In the genomic region with DNA sequence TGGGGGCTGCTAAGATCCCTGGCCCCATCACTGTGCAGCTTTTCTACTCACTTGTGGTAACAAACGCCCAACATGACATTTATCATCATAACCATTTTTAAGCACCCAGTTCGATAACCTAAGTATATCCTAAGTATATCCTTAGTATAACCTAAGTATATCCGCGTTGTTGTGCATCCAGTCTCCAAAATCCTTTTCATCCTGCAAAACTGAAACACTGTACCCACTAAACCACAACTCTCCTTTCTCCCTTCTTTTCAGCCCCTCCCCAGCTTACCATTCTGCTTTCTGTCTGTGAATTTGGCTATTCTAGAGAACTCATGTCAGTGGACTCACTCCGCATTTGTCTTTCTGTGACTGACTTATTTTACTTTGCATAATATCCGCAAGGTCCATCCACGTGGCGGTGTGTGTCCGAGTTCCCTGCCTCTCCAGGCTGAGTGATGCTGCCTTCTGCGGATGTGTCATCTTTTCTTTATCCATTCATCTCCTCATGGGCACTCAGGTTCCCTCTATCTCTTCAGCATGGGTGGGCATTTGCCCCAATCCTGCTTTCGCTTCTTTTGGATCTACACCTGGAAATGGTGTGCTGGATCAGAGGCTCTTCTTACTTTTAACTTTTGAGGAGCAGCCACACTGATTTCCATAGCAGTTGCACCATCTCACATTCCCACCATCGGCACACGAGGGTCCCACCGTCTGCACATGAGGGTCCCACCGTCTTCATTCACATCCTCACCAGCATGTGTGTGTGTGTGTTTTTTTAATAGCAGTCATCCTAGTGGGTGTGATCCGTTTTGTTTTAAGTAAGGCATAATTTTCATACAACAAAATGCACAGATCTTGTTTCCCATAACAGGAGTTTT, we compare ENCODE assay signal across 15 cellular contexts.
DNase-seq lines count a peak whose midpoint lies in the region; ATAC-seq and TF ChIP-seq lines count a peak whose summit lies in the region.
"Had no signal": no experiment of that assay in that cellular context is flagged by ENCODE, and none has a peak within 500 bp of the region (broad histone marks: within the 10 kb centered on the region; RNA-seq: fewer than 3 reads in every experiment).

No MANE protein-coding gene starts in this region.

- peaks cover 54% of the 10 kb centered on the region for H3K4me1 Mint-ChIP-seq in activated naive CD8-positive, alpha-beta T cell (ENCODE audit: low read depth)
- H3K4me1 Mint-ChIP-seq in activated naive CD8-positive, alpha-beta T cell treated with anti-CD3 and anti-CD28 coated beads, Interleukin-2, amount 50 U/mL, for 24 hours, result peaks cover 50% of the 10 kb centered on the region

- H3K36me3 Mint-ChIP-seq in activated naive CD8-positive, alpha-beta T cell, result no peaks in the 10 kb centered on the region
- no peaks in the 10 kb centered on the region for H3K36me3 Mint-ChIP-seq in activated naive CD8-positive, alpha-beta T cell treated with anti-CD3 and anti-CD28 coated beads, Interleukin-2, amount 50 U/mL, for 24 hours (ENCODE audit: low read depth)

- H3K27me3 ChIP-seq in RWPE2 (ENCODE audit: insufficient read depth, poor library complexity, severe bottlenecking) (no peaks in the 10 kb centered on the region), right lobe of liver (no peaks in the 10 kb centered on the region), vagina (no peaks in the 10 kb centered on the region)
- H3K27me3 ChIP-seq: brain microvascular endothelial cell had no signal

- H3K4me3 ChIP-seq in RWPE2 (ENCODE audit: severe bottlenecking) (no peak overlapping the region), right lobe of liver (peak overlapping the region in 1 of 3 donors; percentile 12), vagina (no peak overlapping the region)
- H3K4me3 ChIP-seq: left lung had no signal

- intact Hi-C loops in right lobe of liver (cut with DNase I) (no loop called here), vagina (cut with DNase I) (loop anchor here (10.0 kb wide), 1 partner anchor 102 kb away; no protein-coding TSS in a partner anchor)

- no peak for ATAC-seq in activated naive CD8-positive, alpha-beta T cell treated with anti-CD3 and anti-CD28 coated beads, Interleukin-2, amount 50 U/mL, for 24 hours
- no peak for ATAC-seq in RWPE2 (ENCODE audit: low read depth)
- ATAC-seq in right lobe of liver, result no peak
- ATAC-seq: SK-N-SH treated with all-trans-retinoic acid at 6 μM for 48 hours had no signal

- H3K36me3 ChIP-seq in RWPE2 (ENCODE audit: low read depth) (no peaks in the 10 kb centered on the region), right lobe of liver (no peaks in the 10 kb centered on the region), vagina (no peaks in the 10 kb centered on the region)
- H3K36me3 ChIP-seq: brain microvascular endothelial cell, left lung had no signal

- H3K4me1 ChIP-seq in RWPE2 (ENCODE audit: insufficient read depth, poor library complexity, severe bottlenecking) (peaks cover 19% of the 10 kb centered on the region), right lobe of liver (peaks cover 0 to 49% (median 24%) of the 10 kb centered on the region in 4 donors), vagina (peaks cover 8% of the 10 kb centered on the region)

- peak overlapping the region; percentile 42 for H3K4me3 Mint-ChIP-seq in activated naive CD8-positive, alpha-beta T cell
- H3K4me3 Mint-ChIP-seq in activated naive CD8-positive, alpha-beta T cell treated with anti-CD3 and anti-CD28 coated beads, Interleukin-2, amount 50 U/mL, for 24 hours, result no peak overlapping the region
- H3K4me3 Mint-ChIP-seq: IgD-negative memory B cell had no signal

- TF ChIP-seq CTCF in RWPE2 (IDR thresholded peaks at IDR 0.05; ENCODE audit: poor library complexity, severe bottlenecking), result no peak
- TF ChIP-seq CTCF in right lobe of liver (IDR thresholded peaks at IDR 0.05), result no peak
- TF ChIP-seq CTCF in vagina (IDR thresholded peaks at IDR 0.05), result no peak

- peak overlapping the region; percentile 1 for H3K27ac ChIP-seq in RWPE2 (ENCODE audit: poor library complexity, severe bottlenecking)
- H3K27ac ChIP-seq in right lobe of liver, result peak overlapping the region; percentile 94 to 99 (median 99)
- H3K27ac ChIP-seq in vagina, result peak overlapping the region; percentile 18
- H3K27ac ChIP-seq: brain microvascular endothelial cell, left lung had no signal

- H3K27me3 Mint-ChIP-seq in activated naive CD8-positive, alpha-beta T cell, result no peaks in the 10 kb centered on the region
- no peaks in the 10 kb centered on the region for H3K27me3 Mint-ChIP-seq in activated naive CD8-positive, alpha-beta T cell treated with anti-CD3 and anti-CD28 coated beads, Interleukin-2, amount 50 U/mL, for 24 hours

- no peaks in the 10 kb centered on the region for H3K9me3 Mint-ChIP-seq in activated naive CD8-positive, alpha-beta T cell (ENCODE audit: low read depth)
- no peaks in the 10 kb centered on the region for H3K9me3 Mint-ChIP-seq in activated naive CD8-positive, alpha-beta T cell treated with anti-CD3 and anti-CD28 coated beads, Interleukin-2, amount 50 U/mL, for 24 hours
- H3K9me3 Mint-ChIP-seq: IgD-negative memory B cell had no signal

- H3K9me3 ChIP-seq in RWPE2 (ENCODE audit: severe bottlenecking) (no peaks in the 10 kb centered on the region), right lobe of liver (no peaks in the 10 kb centered on the region), vagina (no peaks in the 10 kb centered on the region)
- H3K9me3 ChIP-seq: left lung had no signal

- TF ChIP-seq POLR2A in right lobe of liver (IDR thresholded peaks at IDR 0.05) (no peak), vagina (IDR thresholded peaks at IDR 0.05) (no peak)

- no peak overlapping the region for H3K27ac Mint-ChIP-seq in activated naive CD8-positive, alpha-beta T cell
- no peak overlapping the region for H3K27ac Mint-ChIP-seq in activated naive CD8-positive, alpha-beta T cell treated with anti-CD3 and anti-CD28 coated beads, Interleukin-2, amount 50 U/mL, for 24 hours
- H3K27ac Mint-ChIP-seq: IgD-negative memory B cell had no signal

- 78% methylated on average over 14 of the region's 16 CpGs for WGBS in right lobe of liver (ENCODE audit: insufficient coverage, low coverage, low lambda C conversion rate, missing lambda C conversion rate)

- no peak for DNase-seq in activated naive CD8-positive, alpha-beta T cell treated with anti-CD3 and anti-CD28 coated beads, Interleukin-2, amount 50 U/mL, for 24 hours
- DNase-seq in RWPE2 (ENCODE audit: low spot score), result no peak
- DNase-seq in right lobe of liver, result no peak
- DNase-seq in vagina (ENCODE audit: extremely low spot score in 2 of 2), result no peak
- no peak for DNase-seq in NCI-H2227 (lab: John Stamatoyannopoulos, UW; ENCODE audit: unreplicated experiment)
- DNase-seq in activated effector memory CD4-positive, alpha-beta T cell treated with Interleukin-2 at 50 U/mL for 16 hours, result no peak
- no peak for DNase-seq in iPS-NIHi7 (ENCODE audit: extremely low spot score)
- DNase-seq: activated gamma-delta T cell, AML-193, brain microvascular endothelial cell, NCI-H524 treated with DMSO at 0.1 percent for 48 hours had no signal

Comparison
In these comparisons a context has a peak if more than half of its experiments do, and no peak if none do; other contexts are left out.
1. H3K27ac ChIP-seq: peak in every context shown above with its lines; median percentile 99 in right lobe of liver; 18 in vagina; 1 in RWPE2.